ENCODE assay signal across 25 cellular contexts in the genomic region with DNA sequence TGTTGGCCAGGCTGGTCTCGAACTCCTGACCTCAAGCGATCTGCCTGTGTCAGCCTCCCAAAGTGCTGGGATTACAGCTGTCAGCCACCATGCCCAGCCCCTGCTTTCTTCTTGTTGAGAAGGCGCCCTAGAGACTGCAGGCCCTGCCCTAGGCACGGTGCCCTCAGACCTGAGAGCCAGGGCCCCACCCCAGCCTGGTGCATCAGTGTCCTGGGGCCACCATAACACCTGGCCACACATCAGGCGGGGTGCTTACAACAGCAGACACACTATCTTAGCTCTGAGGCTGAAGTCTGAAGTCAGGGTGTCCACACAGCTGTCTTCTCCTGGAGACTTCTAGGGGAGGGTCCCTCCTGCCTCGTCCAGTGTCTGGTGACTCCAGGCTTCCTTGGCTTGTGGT.
A peak's percentile ranks its signal among the peaks of the same experiment; 100 is the strongest.
DNase-seq lines count a peak whose midpoint lies in the region; ATAC-seq and TF ChIP-seq lines count a peak whose summit lies in the region.
"Had no signal": no experiment of that assay in that cellular context is flagged by ENCODE, and none has a peak within 500 bp of the region (broad histone marks: within the 10 kb centered on the region; RNA-seq: fewer than 3 reads in every experiment).

No MANE protein-coding gene starts in this region.

- DNase-seq in Right ventricle myocardium inferior (ENCODE audit: missing footprints) (peak; percentile 42), left ventricle myocardium superior (no peak), WERI-Rb-1 (no peak), mesenteric fat pad (ENCODE audit: low spot score) (peak; percentile 55), upper lobe of right lung (no peak), CD14-positive monocyte (ENCODE audit: low spot score) (no peak), adrenal gland (no peak)
- DNase-seq: CD4-positive, alpha-beta T cell; DMS53; GM23248; MV-4-11; NCI-H1105; NCI-H1436 treated with DMSO at 0.1 percent for 48 hours; NCI-H187 treated with DMSO at 0.1 percent for 48 hours; NCI-H2107; NCI-H524 treated with DMSO at 0.1 percent for 48 hours; NCI-H774; NK-92 treated with Interleukin-12 subunit alpha and Interleukin-12 subunit beta, amount 100 ng/mL, for 24 hours; SIG-M5 had no signal

- WGBS in adrenal gland, 4 donors, result 93 to 99% (median 96%) methylated on average over 6 of the region's 6 CpGs

- H3K27ac ChIP-seq in WERI-Rb-1, result peak overlapping the region; percentile 70
- H3K27ac ChIP-seq in upper lobe of right lung, result no peak overlapping the region
- H3K27ac ChIP-seq in adrenal gland, result no peak overlapping the region
- H3K27ac ChIP-seq: BLaER1, GM23248, RWPE1, SK-N-MC had no signal

- intact Hi-C loops in Right ventricle myocardium inferior (cut with DNase I), result no loop called here
- intact Hi-C loops in left ventricle myocardium superior (cut with micrococcal nuclease), result no loop called here
- intact Hi-C loops in upper lobe of right lung (cut with DNase I), result no loop called here
- intact Hi-C loops in CD14-positive monocyte (cut with micrococcal nuclease), result no loop called here
- intact Hi-C loops in adrenal gland (cut with DNase I), result no loop called here

- H3K4me3 ChIP-seq in WERI-Rb-1 (ENCODE audit: low read depth, low read length) (no peak overlapping the region), upper lobe of right lung (no peak overlapping the region), adrenal gland (no peak overlapping the region)
- H3K4me3 ChIP-seq: BLaER1, GM23248, K562, SK-N-MC had no signal

- H3K36me3 Mint-ChIP-seq in CD14-positive monocyte, result peaks cover 11 to 22% of the 10 kb centered on the region in 2 donors

- H3K4me3 Mint-ChIP-seq in CD14-positive monocyte, result no peak overlapping the region
- H3K4me3 Mint-ChIP-seq: CD4-positive, alpha-beta T cell; H9 had no signal

- no peak overlapping the region for H3K27ac Mint-ChIP-seq in CD14-positive monocyte
- H3K27ac Mint-ChIP-seq: CD4-positive, alpha-beta T cell had no signal

- H3K36me3 ChIP-seq in WERI-Rb-1, result no peaks in the 10 kb centered on the region
- no peaks in the 10 kb centered on the region for H3K36me3 ChIP-seq in upper lobe of right lung
- no peaks in the 10 kb centered on the region for H3K36me3 ChIP-seq in adrenal gland (replicated peaks in 1 of 2)
- H3K36me3 ChIP-seq: BLaER1 had no signal

- peaks cover 0 to 7% (median 2%) of the 10 kb centered on the region in 3 donors for H3K27me3 Mint-ChIP-seq in CD14-positive monocyte (ENCODE audit: low read depth in 3 of 3)
- H3K27me3 Mint-ChIP-seq: CD4-positive, alpha-beta T cell had no signal

- no peaks in the 10 kb centered on the region for H3K4me1 ChIP-seq in upper lobe of right lung
- no peaks in the 10 kb centered on the region for H3K4me1 ChIP-seq in adrenal gland (replicated peaks in 1 of 2)

- TF ChIP-seq CTCF in WERI-Rb-1 (IDR thresholded peaks at IDR 0.05; ENCODE audit: low read depth, low read length) (no peak), upper lobe of right lung (IDR thresholded peaks at IDR 0.05) (no peak), CD14-positive monocyte (IDR thresholded peaks at IDR 0.05) (no peak), adrenal gland (IDR thresholded peaks at IDR 0.05) (no peak)

- peaks cover 0 to 11% (median 9%) of the 10 kb centered on the region in 7 donors for H3K9me3 Mint-ChIP-seq in CD14-positive monocyte
- H3K9me3 Mint-ChIP-seq: CD4-positive, alpha-beta T cell had no signal

- peaks cover 31% of the 10 kb centered on the region for H3K4me1 Mint-ChIP-seq in CD14-positive monocyte

- H3K27me3 ChIP-seq in WERI-Rb-1 (ENCODE audit: insufficient read depth, low read depth, severe bottlenecking), result no peaks in the 10 kb centered on the region
- no peaks in the 10 kb centered on the region for H3K27me3 ChIP-seq in upper lobe of right lung
- no peaks in the 10 kb centered on the region for H3K27me3 ChIP-seq in adrenal gland
- H3K27me3 ChIP-seq: BLaER1 had no signal

- H3K9me3 ChIP-seq in WERI-Rb-1 (ENCODE audit: severe bottlenecking), result no peaks in the 10 kb centered on the region
- no peaks in the 10 kb centered on the region for H3K9me3 ChIP-seq in upper lobe of right lung
- H3K9me3 ChIP-seq in adrenal gland (replicated peaks in 1 of 3), result no peaks in the 10 kb centered on the region

- ATAC-seq in Right ventricle myocardium inferior (no peak), left ventricle myocardium superior (no peak), upper lobe of right lung (peak; percentile 27), GM21529 (IDR thresholded peaks at IDR 0.05; ENCODE audit: unreplicated experiment) (no peak)
- ATAC-seq: K562 had no signal

- no peak for TF ChIP-seq POLR2A in adrenal gland (IDR thresholded peaks at IDR 0.05)

Comparison
In these comparisons a context has a peak if more than half of its experiments do, and no peak if none do; other contexts are left out.
1. DNase-seq: peak in Right ventricle myocardium inferior (single experiment) and mesenteric fat pad (single experiment); none in left ventricle myocardium superior (single experiment), WERI-Rb-1 (single experiment), upper lobe of right lung (single experiment), CD14-positive monocyte (single experiment) and adrenal gland (0 of 7).